ENCODE assay signal across 28 cellular contexts in genomic region chr1:182141040-182141439, GRCh38.
"Had no signal": no experiment of that assay in that cellular context is flagged by ENCODE, and none has a peak within 500 bp of the region (broad histone marks: within the 10 kb centered on the region; RNA-seq: fewer than 3 reads in every experiment).

No MANE protein-coding gene starts in this region.

- H3K36me3 ChIP-seq: ascending aorta, SJCRH30 had no signal

- DNase-seq: activated CD4-positive, alpha-beta T cell treated with anti-CD3 and anti-CD28 coated beads, Interleukin-2, amount 10 ng/mL, durations not matched to agents 24 days and 14 days; activated CD4-positive, alpha-beta T cell treated with anti-CD3 and anti-CD28 coated beads, Interleukin-2, amount 50 U/mL, for 4 hours; activated CD8-positive, alpha-beta T cell treated with anti-CD3 and anti-CD28 coated beads for 36 hours; activated gamma-delta T cell; activated naive CD4-positive, alpha-beta T cell treated with Interleukin-2 at 50 U/mL for 16 hours; activated naive CD8-positive, alpha-beta T cell treated with anti-CD3 and anti-CD28 coated beads, Interleukin-2, amount 10 ng/mL, durations not matched to agents 7 days and 5 days; activated T-cell treated with anti-CD3 and anti-CD28 coated beads, Interleukin-2, amount 50 U/mL, for 1 hour; amygdala; cerebellar nuclear complex; MM.1S; MV-4-11; NCI-H1092; NCI-H1436 treated with DMSO at 0.1 percent for 48 hours; NCI-H1694 treated with DMSO at 0.1 percent for 48 hours; NCI-H2029; NCI-H2107; NCI-H2171 treated with DMSO at 0.1 percent for 48 hours; NCI-H2227 treated with DMSO at 0.1 percent for 48 hours; NCI-H524 treated with DMSO at 0.1 percent for 48 hours; SHP77; SJCRH30 had no signal

- H3K9me3 Mint-ChIP-seq: activated CD8-positive, alpha-beta T cell treated with anti-CD3 and anti-CD28 coated beads for 36 hours; activated naive CD4-positive, alpha-beta T cell treated with anti-CD3 and anti-CD28 coated beads, Interleukin-2, amount 50 U/mL, for 24 hours; activated naive CD8-positive, alpha-beta T cell treated with anti-CD3 and anti-CD28 coated beads, Interleukin-2, amount 10 ng/mL, durations not matched to agents 7 days and 5 days; activated T-helper 2 cell treated with anti-CD3 and anti-CD28 coated beads, Interferon-gamma antibody, Interleukin-2, Interleukin-4, amounts not matched to agents 10 μg/mL and 5 μg/mL and 100 μg/mL, durations not matched to agents 14 hours and 24 hours and 36 hours; T-helper 2 cell treated with Interferon-gamma antibody and Interleukin-4, amounts not matched to agents 5 μg/mL and 100 μg/mL, for 36 hours had no signal

- H3K27me3 ChIP-seq: ascending aorta, SJCRH30 had no signal

- H3K27ac Mint-ChIP-seq: activated CD4-positive, alpha-beta T cell treated with anti-CD3 and anti-CD28 coated beads, Interleukin-2, amount 10 ng/mL, durations not matched to agents 24 days and 14 days; activated CD8-positive, alpha-beta T cell treated with anti-CD3 and anti-CD28 coated beads for 36 hours; activated naive CD4-positive, alpha-beta T cell treated with anti-CD3 and anti-CD28 coated beads, Interleukin-2, amount 50 U/mL, for 24 hours; activated naive CD8-positive, alpha-beta T cell treated with anti-CD3 and anti-CD28 coated beads, Interleukin-2, amount 10 ng/mL, durations not matched to agents 7 days and 5 days; activated T-helper 2 cell treated with anti-CD3 and anti-CD28 coated beads, Interferon-gamma antibody, Interleukin-2, Interleukin-4, amounts not matched to agents 10 μg/mL and 5 μg/mL and 100 μg/mL, durations not matched to agents 14 hours and 24 hours and 36 hours; T-helper 1 cell treated with Interleukin-12 subunit alpha and Interleukin-12 subunit beta and Interleukin-4 antibody, amounts not matched to agents 30 μg/mL and 1 μg/mL, for 36 hours; T-helper 2 cell treated with Interferon-gamma antibody and Interleukin-4, amounts not matched to agents 5 μg/mL and 100 μg/mL, for 36 hours had no signal

- H3K4me3 ChIP-seq: ascending aorta, K562, SJCRH30, SK-N-MC had no signal

- H3K4me3 Mint-ChIP-seq: activated CD4-positive, alpha-beta T cell treated with anti-CD3 and anti-CD28 coated beads, Interleukin-2, amount 10 ng/mL, durations not matched to agents 24 days and 14 days; activated CD8-positive, alpha-beta T cell treated with anti-CD3 and anti-CD28 coated beads for 36 hours; activated naive CD4-positive, alpha-beta T cell treated with anti-CD3 and anti-CD28 coated beads, Interleukin-2, amount 50 U/mL, for 24 hours; activated naive CD8-positive, alpha-beta T cell treated with anti-CD3 and anti-CD28 coated beads, Interleukin-2, amount 10 ng/mL, durations not matched to agents 7 days and 5 days; T-helper 1 cell treated with Interleukin-12 subunit alpha and Interleukin-12 subunit beta and Interleukin-4 antibody, amounts not matched to agents 30 μg/mL and 1 μg/mL, for 36 hours; T-helper 2 cell treated with Interferon-gamma antibody and Interleukin-4, amounts not matched to agents 5 μg/mL and 100 μg/mL, for 36 hours had no signal

- H3K27ac ChIP-seq: ascending aorta, SJCRH30, SK-N-MC had no signal

- H3K9me3 ChIP-seq: ascending aorta, SJCRH30 had no signal

- H3K36me3 Mint-ChIP-seq: activated naive CD4-positive, alpha-beta T cell treated with anti-CD3 and anti-CD28 coated beads, Interleukin-2, amount 50 U/mL, for 24 hours; activated naive CD8-positive, alpha-beta T cell treated with anti-CD3 and anti-CD28 coated beads, Interleukin-2, amount 10 ng/mL, durations not matched to agents 7 days and 5 days had no signal
